21 cellular contexts compared by ENCODE assay signal in the genomic region with DNA sequence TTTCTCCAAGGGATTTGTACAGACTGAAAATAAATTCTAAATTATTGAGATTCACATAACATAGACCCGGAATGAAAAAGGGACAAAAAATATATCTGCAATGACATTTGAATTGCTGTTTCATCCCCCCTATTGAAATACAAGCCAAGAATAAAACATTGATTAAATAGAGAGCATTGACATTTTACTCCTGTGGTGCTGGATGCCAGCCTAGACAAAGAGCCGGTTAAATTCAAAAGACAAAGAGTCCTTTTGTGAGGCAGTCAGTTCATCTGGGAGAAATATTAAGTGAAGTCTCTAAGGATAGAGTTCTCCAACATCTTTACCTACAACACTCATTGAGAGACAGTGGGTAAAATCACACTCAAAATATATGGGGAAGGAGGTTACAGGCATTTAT.
DNase-seq lines count a peak whose midpoint lies in the region; ATAC-seq and TF ChIP-seq lines count a peak whose summit lies in the region.
"Had no signal": no experiment of that assay in that cellular context is flagged by ENCODE, and none has a peak within 500 bp of the region (broad histone marks: within the 10 kb centered on the region; RNA-seq: fewer than 3 reads in every experiment).

No MANE protein-coding gene starts in this region.

- H3K27me3 Mint-ChIP-seq in brain, result peaks cover 17% of the 10 kb centered on the region
- no peaks in the 10 kb centered on the region for H3K27me3 Mint-ChIP-seq in CD4-positive, alpha-beta memory T cell
- H3K27me3 Mint-ChIP-seq: CD8-positive, alpha-beta memory T cell had no signal

- DNase-seq in NCI-H526 (lab: John Stamatoyannopoulos, UW) (peak; percentile 2 to 17), NCI-H526 treated with DMSO at 0.1 percent for 48 hours (lab: John Stamatoyannopoulos, UW) (no peak), medulla oblongata (ENCODE audit: extremely low spot score) (peak; percentile 62), retina (peak; percentile 19), NCI-H128 (lab: John Stamatoyannopoulos, UW; ENCODE audit: unreplicated experiment) (no peak)
- DNase-seq in CD4-positive, alpha-beta memory T cell, result no peak
- DNase-seq: AML-193; C1 segment of cervical spinal cord; CD8-positive, alpha-beta memory T cell; EL; MG63; NCI-H1436 treated with DMSO at 0.1 percent for 48 hours; NCI-H2029; NCI-H2171 treated with DMSO at 0.1 percent for 48 hours; NCI-H524 treated with DMSO at 0.1 percent for 48 hours; PC-9; SHP77 had no signal

- H3K27ac Mint-ChIP-seq in brain, result peak overlapping the region in 4 of 5 experiments; percentile 22 to 78 (median 55)
- H3K27ac Mint-ChIP-seq in CD4-positive, alpha-beta memory T cell, result no peak overlapping the region

- H3K9me3 ChIP-seq in CD4-positive, alpha-beta memory T cell (ENCODE audit: control insufficient read depth in 1 of 2, low read length in 2 of 2), result no peaks in the 10 kb centered on the region
- H3K9me3 ChIP-seq: MG63 had no signal

- peaks cover 43% of the 10 kb centered on the region for H3K4me1 Mint-ChIP-seq in brain
- no peaks in the 10 kb centered on the region for H3K4me1 Mint-ChIP-seq in CD4-positive, alpha-beta memory T cell

- ATAC-seq in GM19328 (IDR thresholded peaks at IDR 0.05; ENCODE audit: unreplicated experiment), result no peak
- ATAC-seq: K562, SK-N-SH treated with all-trans-retinoic acid at 6 μM for 48 hours had no signal

- CTCF ChIA-PET in CD4-positive, alpha-beta memory T cell (lab: Charles Lee; ENCODE audit: partially characterized antibody), result no interaction called here

- H3K4me1 ChIP-seq in CD4-positive, alpha-beta memory T cell (ENCODE audit: insufficient read depth, low read length), result no peaks in the 10 kb centered on the region

- no peak for TF ChIP-seq CTCF in brain (conservative IDR thresholded peaks at IDR 0.05)

- intact Hi-C loops in CD4-positive, alpha-beta memory T cell (cut with micrococcal nuclease), result no loop called here

- H3K4me3 Mint-ChIP-seq in brain, result no peak overlapping the region
- no peak overlapping the region for H3K4me3 Mint-ChIP-seq in CD4-positive, alpha-beta memory T cell
- H3K4me3 Mint-ChIP-seq: CD8-positive, alpha-beta memory T cell had no signal

- H3K4me3 ChIP-seq in CD4-positive, alpha-beta memory T cell (ENCODE audit: low read length in 2 of 2), result no peak overlapping the region
- H3K4me3 ChIP-seq: K562, MG63, PC-9 had no signal

- POLR2A ChIA-PET in CD4-positive, alpha-beta memory T cell (lab: Charles Lee; ENCODE audit: partially characterized antibody), result no interaction called here

- no peak overlapping the region for H3K27ac ChIP-seq in CD4-positive, alpha-beta memory T cell (ENCODE audit: low read depth, low read length)
- H3K27ac ChIP-seq: PC-9 had no signal

- no peaks in the 10 kb centered on the region for H3K36me3 ChIP-seq in CD4-positive, alpha-beta memory T cell (ENCODE audit: insufficient read depth, low read length)
- H3K36me3 ChIP-seq: MG63 had no signal

- no peaks in the 10 kb centered on the region for H3K27me3 ChIP-seq in CD4-positive, alpha-beta memory T cell (ENCODE audit: insufficient read depth, low read length)
- H3K27me3 ChIP-seq: MG63 had no signal

- peaks cover 0 to 5% (median 4%) of the 10 kb centered on the region in 5 experiments for H3K9me3 Mint-ChIP-seq in brain
- peaks cover 0 to 6% (median 4%) of the 10 kb centered on the region in 8 donors for H3K9me3 Mint-ChIP-seq in CD4-positive, alpha-beta memory T cell

- peaks cover 5% of the 10 kb centered on the region for H3K36me3 Mint-ChIP-seq in brain
- no peaks in the 10 kb centered on the region for H3K36me3 Mint-ChIP-seq in CD4-positive, alpha-beta memory T cell
- H3K36me3 Mint-ChIP-seq: CD8-positive, alpha-beta memory T cell had no signal

Comparison
In these comparisons a context has a peak if more than half of its experiments do, and no peak if none do; other contexts are left out.
1. DNase-seq: peak in NCI-H526 (2 of 2), medulla oblongata (single experiment) and retina (single experiment); none in NCI-H526 treated with DMSO at 0.1 percent for 48 hours (single experiment), CD4-positive, alpha-beta memory T cell (0 of 5) and NCI-H128 (single experiment).
2. H3K27ac Mint-ChIP-seq: peak in brain (4 of 5); none in CD4-positive, alpha-beta memory T cell (0 of 7).